In the genomic region with DNA sequence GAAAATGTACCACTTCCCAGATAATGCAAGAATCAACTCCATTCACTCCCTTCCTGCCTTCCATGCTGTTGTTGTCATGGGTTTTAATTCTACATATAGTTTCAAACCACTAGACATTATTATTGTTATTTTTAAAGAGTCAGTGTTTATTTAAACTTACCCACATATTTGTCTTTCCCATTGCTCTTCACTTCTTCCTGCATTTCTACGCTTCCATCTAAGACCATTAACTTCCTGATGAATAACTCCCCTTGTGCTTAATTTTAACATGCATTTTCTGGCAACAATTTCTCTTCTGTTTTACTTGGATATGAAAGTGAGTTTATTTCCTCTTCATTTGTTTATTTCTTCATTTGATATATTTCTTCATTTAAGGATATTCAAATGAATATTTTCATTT, we compare ENCODE assay signal across 30 cellular contexts.
"Had no signal": no experiment of that assay in that cellular context is flagged by ENCODE, and none has a peak within 500 bp of the region (broad histone marks: within the 10 kb centered on the region; RNA-seq: fewer than 3 reads in every experiment).

No MANE protein-coding gene starts in this region.

- H3K36me3 ChIP-seq: ascending aorta, breast epithelium had no signal

- FAIRE-seq: RCC 7860, TTC549 had no signal

- H3K4me3 ChIP-seq: ascending aorta, breast epithelium, SK-N-MC had no signal

- H3K9me3 ChIP-seq: ascending aorta, breast epithelium had no signal

- H3K27ac ChIP-seq: ascending aorta, breast epithelium, KMS-11, SK-N-MC had no signal

- H3K4me2 ChIP-seq: KMS-11 had no signal

- ATAC-seq: activated CD8-positive, alpha-beta memory T cell treated with anti-CD3 and anti-CD28 coated beads, Interleukin-2, amount 10 ng/mL, durations not matched to agents 7 days and 5 days; activated naive CD4-positive, alpha-beta T cell treated with anti-CD3 and anti-CD28 coated beads, Interleukin-2, amount 50 U/mL, for 72 hours; activated naive CD8-positive, alpha-beta T cell treated with anti-CD3 and anti-CD28 coated beads, Interleukin-2, amount 50 U/mL, for 24 hours; activated T-cell treated with anti-CD3 and anti-CD28 coated beads, Interleukin-2, amount 50 U/mL, for 4 hours; PC-3; T-cell had no signal

- DNase-seq: activated B cell treated with CpG ODN at 0.5 μM for 24 hours; activated CD4-positive, alpha-beta T cell treated with anti-CD3 and anti-CD28 coated beads for 1 hour; activated CD4-positive, alpha-beta T cell treated with anti-CD3 and anti-CD28 coated beads, Interleukin-2, amount 10 ng/mL, durations not matched to agents 24 days and 14 days; activated CD4-positive, alpha-beta T cell treated with anti-CD3 and anti-CD28 coated beads, Interleukin-2, amount 50 U/mL, for 48 hours; activated CD8-positive, alpha-beta memory T cell treated with anti-CD3 and anti-CD28 coated beads, Interleukin-2, amount 10 ng/mL, durations not matched to agents 7 days and 5 days; activated effector memory CD4-positive, alpha-beta T cell treated with anti-CD3 and anti-CD28 coated beads, Interleukin-2, amount 50 U/mL, for 16 hours; activated naive CD4-positive, alpha-beta T cell treated with Interleukin-2 at 50 U/mL for 16 hours; activated naive CD8-positive, alpha-beta T cell treated with anti-CD3 and anti-CD28 coated beads, Interleukin-2, amount 50 U/mL, for 24 hours; activated T-cell treated with anti-CD3 and anti-CD28 coated beads, Interleukin-2, amount 50 U/mL, for 4 hours; amniotic stem cell; caudate nucleus; MV-4-11; NCI-H1092 treated with DMSO at 0.1 percent for 48 hours; NCI-H1417 treated with DMSO at 0.1 percent for 48 hours; NCI-H1694 treated with DMSO at 0.1 percent for 48 hours; NCI-H2029 treated with DMSO at 0.1 percent for 48 hours; NCI-H345; NCI-H524; PC-3; SHP77; T-cell; T-helper 2 cell; T1000 had no signal

- H3K4me1 ChIP-seq: ascending aorta, breast epithelium had no signal

- H3K27me3 ChIP-seq: ascending aorta, breast epithelium had no signal
